ENCODE assay signal across 8 cellular contexts in the genomic region with DNA sequence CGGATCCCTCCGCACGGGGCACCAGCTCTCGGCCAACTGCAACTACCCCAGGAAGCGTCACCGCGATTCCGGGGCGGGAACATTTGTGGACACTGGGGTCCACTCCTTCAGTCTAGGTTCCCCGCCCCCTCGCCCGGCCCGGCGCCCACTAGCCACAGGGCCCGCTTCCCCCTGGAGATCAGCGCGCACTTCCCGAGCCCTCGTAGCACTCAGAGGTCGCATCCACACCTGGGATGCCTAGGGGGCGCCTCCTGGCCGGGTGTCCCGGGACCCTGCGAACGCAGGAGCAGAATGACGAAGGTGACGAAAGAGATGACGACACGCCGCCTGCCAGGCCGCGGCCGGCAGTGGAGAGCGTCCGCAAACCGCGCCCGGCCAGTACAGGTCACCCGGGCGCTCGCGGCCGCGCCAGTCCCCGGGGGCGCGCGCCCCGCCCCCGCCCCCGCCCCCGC. TPM values are rescaled to one million over a fixed set of nuclear protein-coding genes. Genes with fewer than 3 reads are reported as not detected.
DNase-seq lines count a peak whose midpoint lies in the region; ATAC-seq, FAIRE-seq and TF ChIP-seq lines count a peak whose summit lies in the region.

No MANE protein-coding gene starts in this region.

- peak overlapping the region; percentile 64 to 79 (median 68) for H3K4me3 ChIP-seq in keratinocyte (ENCODE audit: control insufficient read depth in 2 of 3, extremely low read depth in 1 of 3, insufficient read depth in 2 of 3, low read depth in 1 of 3, low read length in 3 of 3)

- peaks cover 40% of the 10 kb centered on the region for H3K4me1 ChIP-seq in keratinocyte (ENCODE audit: control insufficient read depth, extremely low read depth, insufficient read depth, low read length)

- peak overlapping the region; percentile 81 for H3K4me2 ChIP-seq in keratinocyte (ENCODE audit: control insufficient read depth, extremely low read depth, insufficient read depth, low read depth, low read length)

- peaks cover 6% of the 10 kb centered on the region for H3K79me2 ChIP-seq in keratinocyte (ENCODE audit: control insufficient read depth, insufficient read depth, low read length)

- H2AFZ ChIP-seq in keratinocyte (ENCODE audit: control insufficient read depth, low read length) = peak overlapping the region; percentile 71

- no peaks in the 10 kb centered on the region for H3K9me1 ChIP-seq in keratinocyte (ENCODE audit: control insufficient read depth, extremely low read depth, insufficient read depth, low read length)

- peaks cover 0 to 1% of the 10 kb centered on the region in 2 experiments for H3K36me3 ChIP-seq in keratinocyte (ENCODE audit: control insufficient read depth in 2 of 2, extremely low read depth in 1 of 2, insufficient read depth in 2 of 2, low read length in 2 of 2)

- H3K9me3 ChIP-seq in keratinocyte (ENCODE audit: control insufficient read depth, low read depth, low read length) = no peaks in the 10 kb centered on the region

- no peaks in the 10 kb centered on the region for H4K20me1 ChIP-seq in keratinocyte (ENCODE audit: control insufficient read depth, extremely low read depth, insufficient read depth, low read length)

- FAIRE-seq in keratinocyte (lab: Jason Lieb, UNC) = no peak

- no peak for TF ChIP-seq CTCF in keratinocyte (optimal IDR thresholded peaks at IDR 0.05 in 1 of 3, IDR thresholded peaks at IDR 0.05 in 1 of 3, conservative IDR thresholded peaks at IDR 0.05 in 1 of 3; ENCODE audit: extremely low read depth in 1 of 3, insufficient read depth in 2 of 3, low read length in 3 of 3)

- peak overlapping the region; percentile 89 for H3K27ac ChIP-seq in caudate nucleus (ENCODE audit: low read depth, low read length)
- peak overlapping the region; percentile 91 for H3K27ac ChIP-seq in keratinocyte (ENCODE audit: control insufficient read depth, insufficient read depth, low read length)

- peak overlapping the region; percentile 91 for H3K9ac ChIP-seq in keratinocyte (ENCODE audit: control insufficient read depth, extremely low read depth, insufficient read depth, low read length)

- DNase-seq in NCI-H187 (lab: John Stamatoyannopoulos, UW) (peak; percentile 5 to 13), NCI-H187 treated with DMSO at 0.1 percent for 48 hours (lab: John Stamatoyannopoulos, UW) (no peak), NCI-H1105 treated with DMSO at 0.1 percent for 48 hours (lab: John Stamatoyannopoulos, UW) (peak; percentile 43), caudate nucleus (lab: John Stamatoyannopoulos, UW) (peak in 59 of 61 donors; percentile 14 to 90 (median 73)), keratinocyte (ENCODE audit: low read depth, low spot score) (no peak)
- peak; percentile 30 to 60 (median 51) for DNase-seq in activated CD4-positive, CD25-positive, alpha-beta regulatory T cell (lab: John Stamatoyannopoulos, UW)
- DNase-seq in stimulated activated CD4-positive, alpha-beta T cell treated with anti-CD3 and anti-CD28 coated beads, Interleukin-12 subunit alpha, Interleukin-12 subunit beta, amount 100 ng/mL, for 48 hours (ENCODE audit: low read depth in 2 of 3, low spot score in 1 of 3) = peak; percentile 56 to 60 (median 59)

- dilution Hi-C loops in keratinocyte (cut with MboI; ENCODE audit: extremely low pct_ligation_motif_present, low sequenced_read_pairs) = no loop called here

- no peaks in the 10 kb centered on the region for H3K27me3 ChIP-seq in keratinocyte (ENCODE audit: control insufficient read depth, extremely low read depth, insufficient read depth, low read length)

- ATAC-seq in HG02642 (IDR thresholded peaks at IDR 0.05; ENCODE audit: poor library complexity, unreplicated experiment) = peak; percentile 74

RNA-seq across cellular contexts. Expression of a gene that starts 0.3 kb away (rescaled TPM):
- polyA plus RNA-seq in keratinocyte = 73.1 to 78.0 TPM (median 77.1 TPM) in 3 replicates
- polyA plus RNA-seq in keratinocyte (2011; ENCODE audit: low read depth) = 21.5 TPM
- polyA plus RNA-seq in keratinocyte (2011; cell fraction: cytosol; rRNA removed) = 60.6 and 72.5 TPM in 2 replicates
- 88.3 and 94.3 TPM in 2 replicates for polyA plus RNA-seq in keratinocyte (2011; cell fraction: nucleus; rRNA removed)
- 57.3 and 60.0 TPM in 2 replicates for polyA plus RNA-seq in keratinocyte (2012; ENCODE audit: low replicate concordance)
- 22.5 to 70.0 TPM (median 56.9 TPM) in 3 replicates for polyA minus RNA-seq in keratinocyte
- 39.9 TPM for polyA minus RNA-seq in keratinocyte (2011; cell fraction: cytosol; rRNA and poly(A)+ RNA removed)
- 33.9 and 66.8 TPM in 2 replicates for polyA minus RNA-seq in keratinocyte (2011; cell fraction: nucleus; rRNA and poly(A)+ RNA removed)

Comparison
In these comparisons a context has a peak if more than half of its experiments do, and no peak if none do; other contexts are left out.
1. DNase-seq: peak in NCI-H187 (2 of 2), NCI-H1105 treated with DMSO at 0.1 percent for 48 hours (single experiment), activated CD4-positive, CD25-positive, alpha-beta regulatory T cell (4 of 4), caudate nucleus (59 of 61) and stimulated activated CD4-positive, alpha-beta T cell treated with anti-CD3 and anti-CD28 coated beads, Interleukin-12 subunit alpha, Interleukin-12 subunit beta, amount 100 ng/mL, for 48 hours (3 of 3); none in NCI-H187 treated with DMSO at 0.1 percent for 48 hours (single experiment) and keratinocyte (single experiment).